Comparison of ENCODE assay signal across 8 cellular contexts in genomic region chr12:113358381-113359132, GRCh38. TPM values are rescaled to one million over a fixed set of nuclear protein-coding genes. Genes with fewer than 3 reads are reported as not detected.
DNase-seq lines count a peak whose midpoint lies in the region; ATAC-seq and TF ChIP-seq lines count a peak whose summit lies in the region.

TSS of gene PLBD2 (plus strand) at chr12:113358587. CDS start at chr12:113358601, 14 bp downstream.

- H3K36me3 ChIP-seq in thoracic aorta = no peaks in the 10 kb centered on the region

- CTCF ChIA-PET in GM10248 (lab: Yijun Ruan, JAX) = interaction anchor here (1.1 kb wide), 1 partner anchor 8 kb away, joined by 3 read pairs; no protein-coding TSS in a partner anchor

- no peak for TF ChIP-seq CTCF in GM10248 (IDR thresholded peaks at IDR 0.05; ENCODE audit: control extremely low read depth, extremely low read depth, low read depth, missing control alignments)
- peak; percentile 24 for TF ChIP-seq CTCF in osteocyte (IDR thresholded peaks at IDR 0.05)
- no peak for TF ChIP-seq CTCF in thoracic aorta (IDR thresholded peaks at IDR 0.05)

- DNase-seq in GM10248 (ENCODE audit: extremely low spot score) (peak; percentile 100), NCI-H1048 (lab: John Stamatoyannopoulos, UW) (peak; percentile 88), SKM-1 treated with dmso at 0.1 percent for 144 hours (lab: John Stamatoyannopoulos, UW; ENCODE audit: unreplicated experiment) (peak; percentile 44), glomerular visceral epithelial cell (ENCODE audit: extremely low spot score) (peak; percentile 94), osteocyte (ENCODE audit: extremely low spot score, unreplicated experiment) (peak; percentile 98), thoracic aorta (ENCODE audit: low spot score) (peak; percentile 90)

- peak within 1 kb of the TSS; percentile 93 for H3K4me3 Mint-ChIP-seq in activated naive CD8-positive, alpha-beta T cell
- H3K4me3 Mint-ChIP-seq in osteocyte (ENCODE audit: unreplicated experiment) = peak within 1 kb of the TSS; percentile 84

- H3K4me1 Mint-ChIP-seq in activated naive CD8-positive, alpha-beta T cell (ENCODE audit: low read depth) = peaks cover 17% of the 10 kb centered on the region
- H3K4me1 Mint-ChIP-seq in osteocyte (ENCODE audit: unreplicated experiment) = peaks cover 13% of the 10 kb centered on the region

- no peaks in the 10 kb centered on the region for H3K27me3 ChIP-seq in thoracic aorta (replicated peaks; ENCODE audit: insufficient read depth)

- peak within 1 kb of the TSS; percentile 81 to 82 for H3K27ac ChIP-seq in thoracic aorta

- no peaks in the 10 kb centered on the region for H3K27me3 Mint-ChIP-seq in activated naive CD8-positive, alpha-beta T cell
- peaks cover 3% of the 10 kb centered on the region for H3K27me3 Mint-ChIP-seq in osteocyte (ENCODE audit: unreplicated experiment)

- peak within 1 kb of the TSS; percentile 85 for H3K27ac Mint-ChIP-seq in activated naive CD8-positive, alpha-beta T cell
- H3K27ac Mint-ChIP-seq in osteocyte (ENCODE audit: unreplicated experiment) = peak within 1 kb of the TSS; percentile 69

- ATAC-seq in HG02571 (IDR thresholded peaks at IDR 0.05; ENCODE audit: unreplicated experiment) (peak; percentile 90), thoracic aorta (ENCODE audit: insufficient number of reproducible peaks, low FRiP score, low read depth) (peak; percentile 91)

- peak within 1 kb of the TSS; percentile 81 for H3K4me3 ChIP-seq in thoracic aorta

- H3K9me3 ChIP-seq in thoracic aorta = no peaks in the 10 kb centered on the region

- H3K36me3 Mint-ChIP-seq in activated naive CD8-positive, alpha-beta T cell = no peaks in the 10 kb centered on the region
- H3K36me3 Mint-ChIP-seq in osteocyte (ENCODE audit: unreplicated experiment) = peaks cover 2% of the 10 kb centered on the region

- POLR2A ChIA-PET in GM10248 (lab: Yijun Ruan, JAX) = no interaction called here

- peaks cover 5 to 16% of the 10 kb centered on the region in 2 donors for H3K4me1 ChIP-seq in thoracic aorta (ENCODE audit: control insufficient read depth in 1 of 2, low read depth in 2 of 2)

- no peaks in the 10 kb centered on the region for H3K9me3 Mint-ChIP-seq in activated naive CD8-positive, alpha-beta T cell (ENCODE audit: low read depth)
- no peaks in the 10 kb centered on the region for H3K9me3 Mint-ChIP-seq in osteocyte (ENCODE audit: unreplicated experiment)

RNA-seq across cellular contexts. Expression of gene PLBD2, which starts in this region (rescaled TPM):
- total RNA-seq in osteocyte = 103 and 109 TPM in 2 replicates
- 100 to 1,000 TPM in 1 of 2 donors, 10 to 100 TPM in 1; 54.1 to 104 TPM for total RNA-seq in thoracic aorta

Comparison
In these comparisons a context has a peak if more than half of its experiments do, and no peak if none do; other contexts are left out.
1. Peak in every context shown above with its lines: DNase-seq, ATAC-seq, H3K4me3 ChIP-seq and H3K27ac ChIP-seq.
2. DNase-seq: peak in every context shown above with its lines; median percentile 100 in GM10248; 98 in osteocyte; 94 in glomerular visceral epithelial cell; 90 in thoracic aorta; 88 in NCI-H1048; 44 in SKM-1 treated with dmso at 0.1 percent for 144 hours.